ENCODE assay signal across 9 cellular contexts in genomic region chr2:72220170-72220569, GRCh38.
DNase-seq lines count a peak whose midpoint lies in the region; ATAC-seq and TF ChIP-seq lines count a peak whose summit lies in the region.
"Had no signal": no experiment of that assay in that cellular context is flagged by ENCODE, and none has a peak within 500 bp of the region (broad histone marks: within the 10 kb centered on the region; RNA-seq: fewer than 3 reads in every experiment).

No MANE protein-coding gene starts in this region.

- intact Hi-C loops in activated T-helper 2 cell treated with anti-CD3 and anti-CD28 coated beads, Interferon-gamma antibody, Interleukin-2, Interleukin-4, amounts not matched to agents 10 μg/mL and 5 μg/mL and 100 μg/mL, durations not matched to agents 14 hours and 24 hours and 36 hours (cut with micrococcal nuclease), result no loop called here

- DNase-seq in EH (ENCODE audit: low read depth) (peak; percentile 27), iris pigment epithelial cell (ENCODE audit: low read depth) (peak; percentile 38), putamen (ENCODE audit: low spot score) (no peak)
- no peak for DNase-seq in stimulated activated CD4-positive, alpha-beta T cell treated with anti-CD3 and anti-CD28 coated beads, Interleukin-12 subunit alpha, Interleukin-12 subunit beta, amount 100 ng/mL, for 4 hours
- DNase-seq in activated T-helper 2 cell treated with anti-CD3 and anti-CD28 coated beads, Interferon-gamma antibody, Interleukin-2, Interleukin-4, amounts not matched to agents 10 μg/mL and 5 μg/mL and 100 μg/mL, durations not matched to agents 14 hours and 24 hours and 36 hours (ENCODE audit: low spot score), result no peak
- DNase-seq: amygdala had no signal

- no peaks in the 10 kb centered on the region for H3K4me1 Mint-ChIP-seq in activated T-helper 2 cell treated with anti-CD3 and anti-CD28 coated beads, Interferon-gamma antibody, Interleukin-2, Interleukin-4, amounts not matched to agents 10 μg/mL and 5 μg/mL and 100 μg/mL, durations not matched to agents 14 hours and 24 hours and 36 hours (ENCODE audit: low read depth)

- no peak overlapping the region for H3K4me3 Mint-ChIP-seq in activated T-helper 2 cell treated with anti-CD3 and anti-CD28 coated beads, Interferon-gamma antibody, Interleukin-2, Interleukin-4, amounts not matched to agents 10 μg/mL and 5 μg/mL and 100 μg/mL, durations not matched to agents 14 hours and 24 hours and 36 hours (ENCODE audit: low read depth)

- no peaks in the 10 kb centered on the region for H3K9me3 Mint-ChIP-seq in activated T-helper 2 cell treated with anti-CD3 and anti-CD28 coated beads, Interferon-gamma antibody, Interleukin-2, Interleukin-4, amounts not matched to agents 10 μg/mL and 5 μg/mL and 100 μg/mL, durations not matched to agents 14 hours and 24 hours and 36 hours

- H3K36me3 Mint-ChIP-seq in activated T-helper 2 cell treated with anti-CD3 and anti-CD28 coated beads, Interferon-gamma antibody, Interleukin-2, Interleukin-4, amounts not matched to agents 10 μg/mL and 5 μg/mL and 100 μg/mL, durations not matched to agents 14 hours and 24 hours and 36 hours (ENCODE audit: low read depth), result no peaks in the 10 kb centered on the region

- ATAC-seq in HG03354 (IDR thresholded peaks at IDR 0.05; ENCODE audit: poor library complexity, severe bottlenecking, unreplicated experiment), result peak; percentile 58
- peak; percentile 37; the same call in 1 of the 3 replicates for ATAC-seq in SK-N-SH treated with all-trans-retinoic acid at 6 μM for 48 hours
- no peak for ATAC-seq in GM19328 (IDR thresholded peaks at IDR 0.05; ENCODE audit: unreplicated experiment)

- no peak overlapping the region for H3K27ac Mint-ChIP-seq in activated T-helper 2 cell treated with anti-CD3 and anti-CD28 coated beads, Interferon-gamma antibody, Interleukin-2, Interleukin-4, amounts not matched to agents 10 μg/mL and 5 μg/mL and 100 μg/mL, durations not matched to agents 14 hours and 24 hours and 36 hours

- H3K27me3 Mint-ChIP-seq in activated T-helper 2 cell treated with anti-CD3 and anti-CD28 coated beads, Interferon-gamma antibody, Interleukin-2, Interleukin-4, amounts not matched to agents 10 μg/mL and 5 μg/mL and 100 μg/mL, durations not matched to agents 14 hours and 24 hours and 36 hours (ENCODE audit: low read depth), result no peaks in the 10 kb centered on the region

TF ChIP-seq in SK-N-SH treated with all-trans-retinoic acid at 6 μM for 48 hours, 23 proteins besides CTCF, POLR2A, EP300 and RAD21:
- TF ChIP-seq, protein P1, sequence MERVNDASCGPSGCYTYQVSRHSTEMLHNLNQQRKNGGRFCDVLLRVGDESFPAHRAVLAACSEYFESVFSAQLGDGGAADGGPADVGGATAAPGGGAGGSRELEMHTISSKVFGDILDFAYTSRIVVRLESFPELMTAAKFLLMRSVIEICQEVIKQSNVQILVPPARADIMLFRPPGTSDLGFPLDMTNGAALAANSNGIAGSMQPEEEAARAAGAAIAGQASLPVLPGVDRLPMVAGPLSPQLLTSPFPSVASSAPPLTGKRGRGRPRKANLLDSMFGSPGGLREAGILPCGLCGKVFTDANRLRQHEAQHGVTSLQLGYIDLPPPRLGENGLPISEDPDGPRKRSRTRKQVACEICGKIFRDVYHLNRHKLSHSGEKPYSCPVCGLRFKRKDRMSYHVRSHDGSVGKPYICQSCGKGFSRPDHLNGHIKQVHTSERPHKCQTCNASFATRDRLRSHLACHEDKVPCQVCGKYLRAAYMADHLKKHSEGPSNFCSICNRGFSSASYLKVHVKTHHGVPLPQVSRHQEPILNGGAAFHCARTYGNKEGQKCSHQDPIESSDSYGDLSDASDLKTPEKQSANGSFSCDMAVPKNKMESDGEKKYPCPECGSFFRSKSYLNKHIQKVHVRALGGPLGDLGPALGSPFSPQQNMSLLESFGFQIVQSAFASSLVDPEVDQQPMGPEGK (CRISPR knock-in tag; IDR thresholded peaks at IDR 0.05; ENCODE audit: borderline replicate concordance), result no peak
- TF ChIP-seq TCF4 (CRISPR knock-in tag; IDR thresholded peaks at IDR 0.05; ENCODE audit: borderline replicate concordance) (peak; percentile 17; the same call in 1 of the 2 replicates), ISL1 (CRISPR knock-in tag; IDR thresholded peaks at IDR 0.05) (no peak)
- TF ChIP-seq, protein P2, sequence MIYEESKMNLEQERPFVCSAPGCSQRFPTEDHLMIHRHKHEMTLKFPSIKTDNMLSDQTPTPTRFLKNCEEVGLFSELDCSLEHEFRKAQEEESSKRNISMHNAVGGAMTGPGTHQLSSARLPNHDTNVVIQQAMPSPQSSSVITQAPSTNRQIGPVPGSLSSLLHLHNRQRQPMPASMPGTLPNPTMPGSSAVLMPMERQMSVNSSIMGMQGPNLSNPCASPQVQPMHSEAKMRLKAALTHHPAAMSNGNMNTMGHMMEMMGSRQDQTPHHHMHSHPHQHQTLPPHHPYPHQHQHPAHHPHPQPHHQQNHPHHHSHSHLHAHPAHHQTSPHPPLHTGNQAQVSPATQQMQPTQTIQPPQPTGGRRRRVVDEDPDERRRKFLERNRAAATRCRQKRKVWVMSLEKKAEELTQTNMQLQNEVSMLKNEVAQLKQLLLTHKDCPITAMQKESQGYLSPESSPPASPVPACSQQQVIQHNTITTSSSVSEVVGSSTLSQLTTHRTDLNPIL (CRISPR knock-in tag; IDR thresholded peaks at IDR 0.05; ENCODE audit: low read depth), result no peak
TF ChIP-seq in SK-N-SH treated with all-trans-retinoic acid at 6 μM for 48 hours: peak in this region for 1.

Comparison
In these comparisons a context has a peak if more than half of its experiments do, and no peak if none do; other contexts are left out.
1. DNase-seq: peak in EH (single experiment) and iris pigment epithelial cell (single experiment); none in stimulated activated CD4-positive, alpha-beta T cell treated with anti-CD3 and anti-CD28 coated beads, Interleukin-12 subunit alpha, Interleukin-12 subunit beta, amount 100 ng/mL, for 4 hours (single experiment), activated T-helper 2 cell treated with anti-CD3 and anti-CD28 coated beads, Interferon-gamma antibody, Interleukin-2, Interleukin-4, amounts not matched to agents 10 μg/mL and 5 μg/mL and 100 μg/mL, durations not matched to agents 14 hours and 24 hours and 36 hours (single experiment) and putamen (single experiment).